24 cellular contexts compared by ENCODE assay signal in genomic region chr4:25800253-25800652, GRCh38.
"Had no signal": no experiment of that assay in that cellular context is flagged by ENCODE, and none has a peak within 500 bp of the region (broad histone marks: within the 10 kb centered on the region; RNA-seq: fewer than 3 reads in every experiment).

No MANE protein-coding gene starts in this region.

- H3K9ac ChIP-seq: parathyroid adenoma had no signal

- FAIRE-seq: colon, keratinocyte had no signal

- H3K36me3 ChIP-seq: gastroesophageal sphincter, sigmoid colon, vagina had no signal

- H3K27me3 ChIP-seq: dorsolateral prefrontal cortex, heart left ventricle, hepatocyte, sigmoid colon, stomach, thyroid gland, vagina had no signal

- H3K79me2 ChIP-seq: hepatocyte, parathyroid adenoma had no signal

- H3K4me3 ChIP-seq: dorsolateral prefrontal cortex, gastroesophageal sphincter, heart left ventricle, hepatocyte, lung, sigmoid colon, stomach, thyroid gland, vagina had no signal

- H3K9me3 ChIP-seq: gastroesophageal sphincter, heart left ventricle, sigmoid colon, stomach, thyroid gland, vagina had no signal

- H3K4me1 ChIP-seq: gastroesophageal sphincter, heart left ventricle, parathyroid adenoma, sigmoid colon, stomach, thyroid gland, vagina had no signal

- H3K4me2 ChIP-seq: hepatocyte had no signal

- ATAC-seq: esophagus mucosa; gastroesophageal sphincter; heart left ventricle; left lobe of liver; natural killer cell; stimulated activated effector memory CD8-positive, alpha-beta T cell treated with anti-CD3 and anti-CD28 coated beads, Interleukin-12 subunit alpha, Interleukin-12 subunit beta, amount 100 ng/mL, for 72 hours had no signal

- H2AFZ ChIP-seq: hepatocyte, parathyroid adenoma had no signal

- H3K27ac ChIP-seq: epithelial cell of prostate, gastroesophageal sphincter, heart left ventricle, hepatocyte, parathyroid adenoma, sigmoid colon, stomach, thyroid gland, vagina had no signal

- DNase-seq: dorsolateral prefrontal cortex; effector CD4-positive, alpha-beta T cell; foreskin fibroblast; heart left ventricle; natural killer cell; occipital lobe; sigmoid colon; stimulated activated CD4-positive, alpha-beta T cell treated with anti-CD3 and anti-CD28 coated beads, Interleukin-2, amount 100 ng/mL, for 24 hours; stimulated activated CD4-positive, alpha-beta T cell treated with anti-CD3 and anti-CD28 coated beads, Interleukin-4, amount 100 ng/mL, for 24 hours; stimulated activated naive CD4-positive, alpha-beta T cell treated with Interleukin-2 at 50 U/mL for 16 hours; stomach; thyroid gland; trophoblast cell had no signal
